26 cellular contexts compared by ENCODE assay signal in genomic region chr4:175431635-175432034, GRCh38.
"Had no signal": no experiment of that assay in that cellular context is flagged by ENCODE, and none has a peak within 500 bp of the region (broad histone marks: within the 10 kb centered on the region; RNA-seq: fewer than 3 reads in every experiment).

No MANE protein-coding gene starts in this region.

- H3K27me3 ChIP-seq: breast epithelium, cardiac muscle cell, colonic mucosa, esophagus muscularis mucosa, foreskin keratinocyte, gastroesophageal sphincter, heart right ventricle had no signal

- H3K36me3 ChIP-seq: breast epithelium, cardiac muscle cell, colonic mucosa, esophagus muscularis mucosa, gastroesophageal sphincter, heart right ventricle had no signal

- H3K9me3 ChIP-seq: breast epithelium, colonic mucosa, esophagus muscularis mucosa, gastroesophageal sphincter, heart right ventricle had no signal

- H3K4me3 ChIP-seq: breast epithelium, cardiac muscle cell, colonic mucosa, esophagus muscularis mucosa, gastroesophageal sphincter, heart right ventricle had no signal

- H3K27ac ChIP-seq: breast epithelium, cardiac muscle cell, colonic mucosa, esophagus muscularis mucosa, foreskin keratinocyte, gastroesophageal sphincter, heart right ventricle had no signal

- H3K4me1 ChIP-seq: breast epithelium, colonic mucosa, esophagus muscularis mucosa, foreskin keratinocyte, gastroesophageal sphincter, heart right ventricle had no signal

- DNase-seq: activated CD4-positive, alpha-beta T cell treated with anti-CD3 and anti-CD28 coated beads for 36 hours; activated CD4-positive, alpha-beta T cell treated with anti-CD3 and anti-CD28 coated beads, Interleukin-2, amount 10 ng/mL, durations not matched to agents 7 days and 5 days; activated CD4-positive, alpha-beta T cell treated with anti-CD3 and anti-CD28 coated beads, Interleukin-2, amount 50 U/mL, for 48 hours; activated CD4-positive, CD25-positive, alpha-beta regulatory T cell; activated CD4-positive, CD25-positive, alpha-beta regulatory T cell treated with anti-CD3 and anti-CD28 coated beads, Interleukin-2, amount 50 U/mL, for 72 hours; activated CD8-positive, alpha-beta memory T cell treated with anti-CD3 and anti-CD28 coated beads for 24 hours; activated CD8-positive, alpha-beta T cell treated with anti-CD3 and anti-CD28 coated beads for 36 hours; activated effector memory CD4-positive, alpha-beta T cell treated with Interleukin-2 at 50 U/mL for 16 hours; activated gamma-delta T cell treated with Interleukin-2 at 50 U/mL for 16 hours; activated naive CD4-positive, alpha-beta T cell treated with anti-CD3 and anti-CD28 coated beads, Interleukin-2, amount 50 U/mL, for 16 hours; activated naive CD4-positive, alpha-beta T cell treated with Interleukin-2 at 50 U/mL for 16 hours; activated T-cell treated with anti-CD3 and anti-CD28 coated beads, Interleukin-2, amount 50 U/mL, for 4 hours; amniotic stem cell; anterior cingulate cortex; central memory CD4-positive, alpha-beta T cell; cerebellar nuclear complex; colonic mucosa; effector CD8-positive, alpha-beta T cell; foreskin keratinocyte; heart right ventricle; T-helper 2 cell had no signal

- ATAC-seq: activated CD4-positive, alpha-beta T cell treated with anti-CD3 and anti-CD28 coated beads for 36 hours; activated CD8-positive, alpha-beta T cell treated with anti-CD3 and anti-CD28 coated beads for 36 hours; activated T-cell treated with anti-CD3 and anti-CD28 coated beads, Interleukin-2, amount 50 U/mL, for 4 hours; activated T-helper 17 cell treated with anti-CD3 and anti-CD28 coated beads, Interleukin-2, amount 50 U/mL, for 72 hours; foreskin keratinocyte; gastroesophageal sphincter; heart right ventricle had no signal
